Comparison of ENCODE assay signal across 16 cellular contexts in the genomic region with DNA sequence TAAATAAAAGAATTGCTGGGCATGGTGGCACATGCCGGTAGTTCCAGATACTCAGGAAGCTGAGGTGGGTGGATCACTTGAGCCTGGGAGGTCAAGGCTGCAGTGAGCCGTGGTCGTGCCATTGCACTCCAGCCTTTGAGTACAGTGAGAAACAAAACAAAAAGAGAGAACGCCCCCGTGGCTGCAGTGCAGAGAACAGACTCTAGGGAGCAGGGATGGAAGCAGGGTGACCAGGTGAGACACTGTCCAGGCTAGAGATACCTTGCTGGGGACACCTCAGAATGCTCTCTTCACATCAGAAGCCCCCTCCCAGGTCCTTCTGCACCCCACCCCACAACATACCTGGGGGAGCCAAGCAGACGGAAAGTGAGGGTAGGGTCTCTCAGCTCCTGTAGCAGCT. TPM values are rescaled to one million over a fixed set of nuclear protein-coding genes. Genes with fewer than 3 reads are reported as not detected.
A peak's percentile ranks its signal among the peaks of the same experiment; 100 is the strongest.
DNase-seq lines count a peak whose midpoint lies in the region; ATAC-seq and TF ChIP-seq lines count a peak whose summit lies in the region.
"Had no signal": no experiment of that assay in that cellular context is flagged by ENCODE, and none has a peak within 500 bp of the region (broad histone marks: within the 10 kb centered on the region; RNA-seq: fewer than 3 reads in every experiment).

No MANE protein-coding gene starts in this region.

- no peak overlapping the region for H3K27ac Mint-ChIP-seq in naive thymus-derived CD8-positive, alpha-beta T cell
- no peak overlapping the region for H3K27ac Mint-ChIP-seq in activated T-helper 2 cell treated with anti-CD3 and anti-CD28 coated beads, Interferon-gamma antibody, Interleukin-2, Interleukin-4, amounts not matched to agents 10 μg/mL and 5 μg/mL and 100 μg/mL, durations not matched to agents 14 hours and 24 hours and 36 hours

- peaks cover 0 to 2% (median under 1%) of the 10 kb centered on the region in 4 donors for H3K4me1 Mint-ChIP-seq in naive thymus-derived CD8-positive, alpha-beta T cell
- peaks cover 3% of the 10 kb centered on the region for H3K4me1 Mint-ChIP-seq in activated T-helper 2 cell treated with anti-CD3 and anti-CD28 coated beads, Interferon-gamma antibody, Interleukin-2, Interleukin-4, amounts not matched to agents 10 μg/mL and 5 μg/mL and 100 μg/mL, durations not matched to agents 14 hours and 24 hours and 36 hours (ENCODE audit: low read depth)

- H3K9me2 ChIP-seq in SK-N-SH: no peaks in the 10 kb centered on the region

- H4K20me1 ChIP-seq in SK-N-SH (ENCODE audit: insufficient read depth): no peaks in the 10 kb centered on the region

- H3K4me1 ChIP-seq in SK-N-SH (ENCODE audit: control insufficient read depth in 1 of 2, insufficient read depth in 2 of 2, low read depth in 1 of 2, low read length in 1 of 2): no peaks in the 10 kb centered on the region; a peak in 1 of 4 replicates
- peaks cover 0 to 8% (median 0%) of the 10 kb centered on the region in 6 donors for H3K4me1 ChIP-seq in spleen
- H3K4me1 ChIP-seq: SJSA1 had no signal

- H3K9ac ChIP-seq in SK-N-SH: no peak overlapping the region
- H3K9ac ChIP-seq: KMS-11 had no signal

- H3K36me3 ChIP-seq in SK-N-SH (replicated peaks in 1 of 2; ENCODE audit: control insufficient read depth in 1 of 2, insufficient read depth in 2 of 2, low read length in 1 of 2) (no peaks in the 10 kb centered on the region), spleen (peaks cover 0 to 97% (median 47%) of the 10 kb centered on the region in 6 donors)
- H3K36me3 ChIP-seq: SJSA1 had no signal

- TF ChIP-seq EP300 in SK-N-SH (IDR thresholded peaks at IDR 0.05; ENCODE audit: borderline replicate concordance in 1 of 2, low read depth in 1 of 2, low read length in 1 of 2): no peak

- H3K4me3 ChIP-seq in SK-N-SH (ENCODE audit: low read depth in 2 of 2, low read length in 1 of 2) (no peak overlapping the region), epithelial cell of proximal tubule (ENCODE audit: low read depth, low read length) (no peak overlapping the region), spleen (no peak overlapping the region)
- H3K4me3 ChIP-seq: SJSA1 had no signal

- TF ChIP-seq RAD21 in SK-N-SH (IDR thresholded peaks at IDR 0.05; ENCODE audit: low read length): no peak

- TF ChIP-seq CTCF in SK-N-SH (IDR thresholded peaks at IDR 0.05) (no peak), epithelial cell of proximal tubule (conservative IDR thresholded peaks at IDR 0.05; ENCODE audit: low read depth, low read length) (peak; percentile 4), spleen (IDR thresholded peaks at IDR 0.05 in 8 of 11, conservative IDR thresholded peaks at IDR 0.05 in 3 of 11) (no peak)

- no peaks in the 10 kb centered on the region for H3K9me3 ChIP-seq in SK-N-SH
- H3K9me3 ChIP-seq in spleen: no peaks in the 10 kb centered on the region
- H3K9me3 ChIP-seq: SJSA1 had no signal

- H3K4me3 Mint-ChIP-seq in naive thymus-derived CD8-positive, alpha-beta T cell: no peak overlapping the region
- H3K4me3 Mint-ChIP-seq in activated T-helper 2 cell treated with anti-CD3 and anti-CD28 coated beads, Interferon-gamma antibody, Interleukin-2, Interleukin-4, amounts not matched to agents 10 μg/mL and 5 μg/mL and 100 μg/mL, durations not matched to agents 14 hours and 24 hours and 36 hours (ENCODE audit: low read depth): no peak overlapping the region
- H3K4me3 Mint-ChIP-seq: CD4-positive, alpha-beta memory T cell had no signal

- no peaks in the 10 kb centered on the region for H3K79me2 ChIP-seq in SK-N-SH (ENCODE audit: insufficient read depth)

- H3K27ac ChIP-seq in SK-N-SH (ENCODE audit: low read depth in 2 of 2, low read length in 1 of 2) (no peak overlapping the region), spleen (no peak overlapping the region)
- H3K27ac ChIP-seq: 22Rv1, KMS-11, SJSA1 had no signal

- H3K36me3 Mint-ChIP-seq in naive thymus-derived CD8-positive, alpha-beta T cell: peaks cover 2 to 85% (median 5%) of the 10 kb centered on the region in 3 donors
- H3K36me3 Mint-ChIP-seq in activated T-helper 2 cell treated with anti-CD3 and anti-CD28 coated beads, Interferon-gamma antibody, Interleukin-2, Interleukin-4, amounts not matched to agents 10 μg/mL and 5 μg/mL and 100 μg/mL, durations not matched to agents 14 hours and 24 hours and 36 hours (ENCODE audit: low read depth): peaks cover 62% of the 10 kb centered on the region

- DNase-seq in SK-N-SH (peak; percentile 22), HuH-7.5 (ENCODE audit: low spot score) (peak; percentile 54), epithelial cell of proximal tubule (ENCODE audit: low read depth) (no peak), spleen (no peak), pons (ENCODE audit: low spot score) (no peak)
- DNase-seq in naive thymus-derived CD8-positive, alpha-beta T cell: no peak
- DNase-seq in activated T-helper 2 cell treated with anti-CD3 and anti-CD28 coated beads, Interferon-gamma antibody, Interleukin-2, Interleukin-4, amounts not matched to agents 10 μg/mL and 5 μg/mL and 100 μg/mL, durations not matched to agents 14 hours and 24 hours and 36 hours (ENCODE audit: low spot score): no peak
- DNase-seq: CD4-positive, alpha-beta memory T cell; DMS79; NCI-H1436 treated with DMSO at 0.1 percent for 48 hours; NCI-H2081 treated with DMSO at 0.1 percent for 48 hours; NCI-H510A treated with DMSO at 0.1 percent for 48 hours had no signal

- no peak overlapping the region for H2AFZ ChIP-seq in SK-N-SH (ENCODE audit: low read depth)

- H3F3A ChIP-seq in SK-N-SH (replicated peaks; ENCODE audit: insufficient read depth): no peaks in the 10 kb centered on the region

- POLR2A ChIA-PET in SK-N-SH (lab: Yijun Ruan, JAX): no interaction called here
- POLR2A ChIA-PET in naive thymus-derived CD8-positive, alpha-beta T cell (lab: Charles Lee): interaction anchor here (1.9 kb wide), 1 partner anchor 25 kb away, joined by 5 read pairs; the partner anchor contains the start of genes EIF3K and MAP4K1

- CTCF ChIA-PET in SK-N-SH (lab: Yijun Ruan, JAX): interaction anchor here (1.1 to 1.3 kb wide), 2 partner anchors 13 to 41 kb away, joined by 3 to 4 read pairs; no protein-coding TSS in a partner anchor

- WGBS in SK-N-SH (ENCODE audit: low lambda C conversion rate): 66% methylated on average over 6 of the region's 6 CpGs
- 72 to 83% (median 81%) methylated on average over 6 of the region's 6 CpGs for WGBS in spleen, 5 donors

- no peak for TF ChIP-seq POLR2A in spleen (IDR thresholded peaks at IDR 0.05)

- H3K9me3 Mint-ChIP-seq in naive thymus-derived CD8-positive, alpha-beta T cell: no peaks in the 10 kb centered on the region
- no peaks in the 10 kb centered on the region for H3K9me3 Mint-ChIP-seq in activated T-helper 2 cell treated with anti-CD3 and anti-CD28 coated beads, Interferon-gamma antibody, Interleukin-2, Interleukin-4, amounts not matched to agents 10 μg/mL and 5 μg/mL and 100 μg/mL, durations not matched to agents 14 hours and 24 hours and 36 hours
- H3K9me3 Mint-ChIP-seq: CD4-positive, alpha-beta memory T cell had no signal

- ATAC-seq in SK-N-SH treated with all-trans-retinoic acid at 6 μM for 48 hours: no peak
- ATAC-seq in naive thymus-derived CD8-positive, alpha-beta T cell: no peak

- intact Hi-C loops in spleen (cut with DNase I; ENCODE audit: low total_unique reads): no loop called here
- intact Hi-C loops in activated T-helper 2 cell treated with anti-CD3 and anti-CD28 coated beads, Interferon-gamma antibody, Interleukin-2, Interleukin-4, amounts not matched to agents 10 μg/mL and 5 μg/mL and 100 μg/mL, durations not matched to agents 14 hours and 24 hours and 36 hours (cut with micrococcal nuclease): no loop called here

- no peak overlapping the region for H3K4me2 ChIP-seq in SK-N-SH
- H3K4me2 ChIP-seq: KMS-11 had no signal

- no peaks in the 10 kb centered on the region for H3K27me3 Mint-ChIP-seq in naive thymus-derived CD8-positive, alpha-beta T cell
- H3K27me3 Mint-ChIP-seq in activated T-helper 2 cell treated with anti-CD3 and anti-CD28 coated beads, Interferon-gamma antibody, Interleukin-2, Interleukin-4, amounts not matched to agents 10 μg/mL and 5 μg/mL and 100 μg/mL, durations not matched to agents 14 hours and 24 hours and 36 hours (ENCODE audit: low read depth): no peaks in the 10 kb centered on the region
- H3K27me3 Mint-ChIP-seq: CD4-positive, alpha-beta memory T cell had no signal

- no peaks in the 10 kb centered on the region for H3K27me3 ChIP-seq in SK-N-SH (ENCODE audit: insufficient read depth)
- no peaks in the 10 kb centered on the region for H3K27me3 ChIP-seq in spleen (replicated peaks in 1 of 7)

RNA-seq across cellular contexts. Expression of gene MAP4K1, which starts 24.8 kb away (rescaled TPM):
- polyA plus RNA-seq in SK-N-SH (2012; rRNA removed) (0.31 and 0.37 TPM in 2 replicates), spleen (100 to 1,000 TPM in 2 of 3 donors, 10 to 100 TPM in 1; 81.3 to 161 (median 153) TPM)
- 0.10 and 0.20 TPM in 2 replicates for polyA plus RNA-seq in SK-N-SH (2012; cell fraction: cytosol; rRNA removed)
- 2.8 TPM in 2 replicates for polyA plus RNA-seq in SK-N-SH (2012; cell fraction: nucleus; rRNA removed)
- total RNA-seq in epithelial cell of proximal tubule (0.43 and 3.1 TPM in 2 replicates), spleen (100 to 1,000 TPM in 4 of 7 donors, 10 to 100 TPM in 3; 58.2 to 163 (median 122) TPM)
- 100 to 1,000 TPM; 221 to 228 TPM for total RNA-seq in naive thymus-derived CD8-positive, alpha-beta T cell
- 100 to 1,000 TPM in 2 of 3 donors, 10 to 100 TPM in 1; 85.0 to 113 (median 113) TPM for polyA plus RNA-seq in naive thymus-derived CD8-positive, alpha-beta T cell
- total RNA-seq in activated T-helper 2 cell treated with anti-CD3 and anti-CD28 coated beads, Interferon-gamma antibody, Interleukin-2, Interleukin-4, amounts not matched to agents 10 μg/mL and 5 μg/mL and 100 μg/mL, durations not matched to agents 14 hours and 24 hours and 36 hours: 181 and 187 TPM in 2 replicates
- total RNA-seq: SJSA1 had no signal

RNA-seq across cellular contexts. Expression of gene EIF3K, which starts 26.0 kb away (rescaled TPM):
- polyA plus RNA-seq in SK-N-SH (2012; rRNA removed) (405 and 484 TPM in 2 replicates), spleen (100 to 1,000 TPM; 276 to 365 (median 328) TPM)
- 274 and 343 TPM in 2 replicates for polyA plus RNA-seq in SK-N-SH (2012; cell fraction: cytosol; rRNA removed)
- 285 and 487 TPM in 2 replicates for polyA plus RNA-seq in SK-N-SH (2012; cell fraction: nucleus; rRNA removed)
- total RNA-seq in epithelial cell of proximal tubule (548 and 564 TPM in 2 replicates), spleen (100 to 1,000 TPM; 232 to 538 (median 244) TPM)
- total RNA-seq in naive thymus-derived CD8-positive, alpha-beta T cell: 100 to 1,000 TPM; 335 to 346 TPM
- 100 to 1,000 TPM; 400 to 435 (median 432) TPM for polyA plus RNA-seq in naive thymus-derived CD8-positive, alpha-beta T cell
- total RNA-seq in activated T-helper 2 cell treated with anti-CD3 and anti-CD28 coated beads, Interferon-gamma antibody, Interleukin-2, Interleukin-4, amounts not matched to agents 10 μg/mL and 5 μg/mL and 100 μg/mL, durations not matched to agents 14 hours and 24 hours and 36 hours: 285 and 287 TPM in 2 replicates

RNA-seq across cellular contexts. Expression of gene ACTN4, which starts 54.5 kb away (rescaled TPM):
- 494 and 598 TPM in 2 replicates for polyA plus RNA-seq in SK-N-SH (2012; rRNA removed)
- 222 and 365 TPM in 2 replicates for polyA plus RNA-seq in SK-N-SH (2012; cell fraction: cytosol; rRNA removed)
- 687 and 951 TPM in 2 replicates for polyA plus RNA-seq in SK-N-SH (2012; cell fraction: nucleus; rRNA removed)
- 629 and 634 TPM in 2 replicates for total RNA-seq in epithelial cell of proximal tubule
- 10 to 100 TPM; 52.9 to 57.6 TPM for total RNA-seq in naive thymus-derived CD8-positive, alpha-beta T cell
- polyA plus RNA-seq in naive thymus-derived CD8-positive, alpha-beta T cell: 1 to 10 TPM; 3.2 to 8.5 (median 4.8) TPM
- 100 to 1,000 TPM; 360 to 621 (median 487) TPM for total RNA-seq in spleen
- polyA plus RNA-seq in spleen: 100 to 1,000 TPM in 1 of 3 donors, 10 to 100 TPM in 2; 39.3 to 185 (median 51.2) TPM
- total RNA-seq in activated T-helper 2 cell treated with anti-CD3 and anti-CD28 coated beads, Interferon-gamma antibody, Interleukin-2, Interleukin-4, amounts not matched to agents 10 μg/mL and 5 μg/mL and 100 μg/mL, durations not matched to agents 14 hours and 24 hours and 36 hours: 329 and 334 TPM in 2 replicates

Comparison
In these comparisons a context has a peak if more than half of its experiments do, and no peak if none do; other contexts are left out.
1. DNase-seq: peak in SK-N-SH (single experiment) and HuH-7.5 (single experiment); none in epithelial cell of proximal tubule (single experiment), naive thymus-derived CD8-positive, alpha-beta T cell (0 of 10), spleen (single experiment), activated T-helper 2 cell treated with anti-CD3 and anti-CD28 coated beads, Interferon-gamma antibody, Interleukin-2, Interleukin-4, amounts not matched to agents 10 μg/mL and 5 μg/mL and 100 μg/mL, durations not matched to agents 14 hours and 24 hours and 36 hours (single experiment) and pons (single experiment).
2. RNA of gene MAP4K1, which starts 24.8 kb away (total RNA-seq): 221 to 228 TPM in naive thymus-derived CD8-positive, alpha-beta T cell, 181 to 187 TPM in activated T-helper 2 cell treated with anti-CD3 and anti-CD28 coated beads, Interferon-gamma antibody, Interleukin-2, Interleukin-4, amounts not matched to agents 10 μg/mL and 5 μg/mL and 100 μg/mL, durations not matched to agents 14 hours and 24 hours and 36 hours and 58.2 to 163 TPM in spleen; 0.43 to 3.1 TPM in epithelial cell of proximal tubule; every median in the first group is over 10 times any median in the second.